1 cellular context compared by ENCODE assay signal in the genomic region with DNA sequence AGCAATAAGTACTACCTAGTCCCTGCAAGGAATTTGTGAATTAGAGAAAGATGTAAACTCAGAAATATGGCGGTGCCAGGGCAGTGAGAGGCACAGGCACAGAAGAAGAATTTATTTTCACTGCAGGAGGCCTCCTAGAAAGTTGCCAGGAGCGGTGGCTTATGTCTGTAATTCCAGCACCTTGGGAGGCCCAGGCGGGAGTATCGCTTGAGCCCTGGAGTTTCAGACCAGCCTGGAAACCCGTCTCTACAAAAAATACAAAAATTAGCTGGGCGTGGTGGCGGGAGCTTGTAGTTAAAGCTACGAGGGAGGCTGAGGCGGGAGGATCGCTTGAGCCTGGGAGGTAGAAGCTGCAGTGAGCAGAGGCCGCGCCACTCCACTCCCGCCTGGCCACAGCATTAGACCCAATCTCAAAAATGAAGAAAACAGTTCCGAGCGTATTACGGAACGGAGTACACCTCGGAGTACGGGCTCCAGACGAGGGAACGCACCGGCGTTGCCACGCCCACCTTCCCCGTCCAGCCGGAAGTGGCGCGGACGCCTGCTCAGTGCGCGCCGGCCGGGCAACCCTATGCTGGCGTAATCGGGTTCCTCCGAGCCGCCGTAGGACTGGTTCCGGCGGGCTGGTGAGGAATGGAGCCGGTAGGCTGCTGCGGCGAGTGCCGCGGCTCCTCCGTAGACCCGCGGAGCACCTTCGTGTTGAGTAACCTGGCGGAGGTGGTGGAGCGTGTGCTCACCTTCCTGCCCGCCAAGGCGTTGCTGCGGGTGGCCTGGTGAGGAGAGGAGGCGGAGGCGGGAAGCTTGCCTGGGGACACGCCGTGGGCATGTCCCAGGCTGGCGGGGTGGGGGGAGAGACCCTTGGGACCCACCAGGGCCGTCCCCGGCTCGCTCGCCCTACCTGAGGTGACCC.
TF ChIP-seq lines count a peak whose summit lies in the region.

A gene (plus strand): TSS at position 548 of the 910 bp plus-strand sequence. CDS start 86 bp downstream, at position 634.

TF ChIP-seq in HCT116, 20 proteins besides CTCF, POLR2A, EP300 and RAD21 (continued from another document):
- TF ChIP-seq ELF1 (IDR thresholded peaks at IDR 0.05; ENCODE audit: borderline replicate concordance, low read depth) (peak; percentile 67), TCF7L2 (IDR thresholded peaks at IDR 0.05; ENCODE audit: borderline replicate concordance, extremely low read depth, insufficient read depth, insufficient read length) (peak; percentile 48), SRF (IDR thresholded peaks at IDR 0.05; ENCODE audit: low read depth) (peak; percentile 39; the same call in 1 of the 2 replicates), POLR2AphosphoS5 (IDR thresholded peaks at IDR 0.05; ENCODE audit: low read depth, low read length) (peak; percentile 92), CEBPB (IDR thresholded peaks at IDR 0.05; ENCODE audit: low read depth) (no peak; the same call in 1 of the 2 replicates), SP1 (IDR thresholded peaks at IDR 0.05; ENCODE audit: low read depth) (peak; percentile 71; the same call in 1 of the 2 replicates)
